ENCODE assay signal across 9 cellular contexts in the genomic region with DNA sequence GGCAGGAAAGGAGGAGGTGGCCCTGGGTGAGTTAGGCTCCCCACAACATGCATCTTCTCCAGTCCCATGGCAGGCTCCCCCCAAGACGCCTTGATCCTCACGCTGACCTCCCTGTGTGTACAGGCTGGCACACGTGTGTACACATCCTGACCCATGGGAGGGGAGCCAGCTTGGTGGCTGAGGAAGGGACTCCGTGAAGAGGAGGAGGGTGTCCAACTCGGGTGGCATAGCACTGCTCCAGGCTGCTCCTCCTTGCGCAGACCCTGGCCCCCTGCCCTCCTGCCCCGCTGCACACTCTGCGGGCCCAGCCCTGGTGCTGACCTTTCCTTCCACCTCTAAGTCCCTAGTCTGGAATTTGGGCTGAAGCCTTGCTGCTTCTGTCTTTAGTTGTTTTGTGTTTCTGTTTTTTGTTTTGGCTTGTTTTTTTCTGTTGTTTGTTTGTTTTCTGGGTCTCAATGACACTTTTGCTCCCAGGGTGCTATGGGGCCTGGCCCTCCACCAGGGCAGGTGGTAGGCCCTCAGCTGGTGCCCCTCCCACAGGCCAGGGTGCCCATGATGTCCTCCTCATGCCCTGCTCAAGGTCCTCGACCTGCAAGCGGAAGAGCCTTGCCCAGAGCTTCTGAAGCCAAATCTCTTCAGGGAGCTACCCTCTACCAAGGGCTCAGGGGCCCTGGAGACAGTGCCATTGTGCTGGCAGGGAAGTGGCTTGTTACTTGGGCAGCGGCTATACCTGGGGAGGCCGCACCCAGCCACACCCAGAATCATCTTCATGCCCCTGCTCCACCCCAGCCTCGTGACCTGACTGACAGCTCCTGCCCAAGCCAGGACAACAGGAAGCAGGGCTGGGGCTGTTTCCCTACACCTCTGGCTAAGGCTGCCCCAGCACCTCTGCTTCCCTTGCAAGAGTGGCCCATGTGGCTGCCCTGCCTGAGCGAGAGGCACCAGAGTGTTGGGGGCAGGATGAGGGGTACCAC. TPM values are rescaled to one million over a fixed set of nuclear protein-coding genes. Genes with fewer than 3 reads are reported as not detected.
DNase-seq lines count a peak whose midpoint lies in the region; TF ChIP-seq lines count a peak whose summit lies in the region.
"Had no signal": no experiment of that assay in that cellular context is flagged by ENCODE, and none has a peak within 500 bp of the region (broad histone marks: within the 10 kb centered on the region; RNA-seq: fewer than 3 reads in every experiment).

No MANE protein-coding gene starts in this region.

- peak overlapping the region in 2 of 3 donors; percentile 46 to 79 for H3K4me3 ChIP-seq in breast epithelium
- no peak overlapping the region for H3K4me3 ChIP-seq in tibial artery
- H3K4me3 ChIP-seq: gastrocnemius medialis had no signal

- no peaks in the 10 kb centered on the region for H3K9me3 Mint-ChIP-seq in mesothelial cell of epicardium
- H3K9me3 Mint-ChIP-seq in immature natural killer cell: no peaks in the 10 kb centered on the region

- H3K9me3 ChIP-seq in breast epithelium (no peaks in the 10 kb centered on the region), tibial artery (no peaks in the 10 kb centered on the region)
- H3K9me3 ChIP-seq: gastrocnemius medialis had no signal

- H3K36me3 Mint-ChIP-seq in mesothelial cell of epicardium: peaks cover 5% of the 10 kb centered on the region
- H3K36me3 Mint-ChIP-seq in immature natural killer cell: no peaks in the 10 kb centered on the region

- peaks cover 75% of the 10 kb centered on the region for H3K4me1 Mint-ChIP-seq in mesothelial cell of epicardium
- H3K4me1 Mint-ChIP-seq in immature natural killer cell: peaks cover 5 to 7% of the 10 kb centered on the region in 2 donors

- H3K27ac Mint-ChIP-seq in mesothelial cell of epicardium (peak overlapping the region; percentile 97), immature natural killer cell (no peak overlapping the region)

- TF ChIP-seq CTCF in breast epithelium (IDR thresholded peaks at IDR 0.05) (no peak), mesothelial cell of epicardium (IDR thresholded peaks at IDR 0.05; ENCODE audit: unreplicated experiment) (no peak), tibial artery (IDR thresholded peaks at IDR 0.05) (no peak)

- no peaks in the 10 kb centered on the region for H3K27me3 ChIP-seq in breast epithelium
- no peaks in the 10 kb centered on the region for H3K27me3 ChIP-seq in tibial artery

- intact Hi-C loops in breast epithelium (cut with DNase I; ENCODE audit: low total_unique reads) (no loop called here), tibial artery (cut with DNase I; ENCODE audit: low total_unique reads) (loop anchor here (5.0 kb wide), 1 partner anchor 146 kb away; a partner anchor contains a TSS)

- no peak for TF ChIP-seq POLR2A in breast epithelium (IDR thresholded peaks at IDR 0.05)

- H3K36me3 ChIP-seq in breast epithelium (no peaks in the 10 kb centered on the region), tibial artery (no peaks in the 10 kb centered on the region)
- H3K36me3 ChIP-seq: gastrocnemius medialis had no signal

- DNase-seq in NCI-H510A treated with DMSO at 0.1 percent for 48 hours (lab: John Stamatoyannopoulos, UW) (peak; percentile 83), breast epithelium (ENCODE audit: low spot score in 2 of 2) (peak in 1 of 2 donors; percentile 75), mesothelial cell of epicardium (ENCODE audit: low spot score in 2 of 2, unreplicated experiment in 2 of 2) (no peak), tibial artery (no peak), HCEC 1CT (no peak), immature natural killer cell (no peak), iPS-NIHi11 (ENCODE audit: low spot score) (no peak)
- DNase-seq: gastrocnemius medialis; stimulated activated naive CD4-positive, alpha-beta T cell had no signal

- H3K4me3 Mint-ChIP-seq in mesothelial cell of epicardium (peak overlapping the region; percentile 89), immature natural killer cell (no peak overlapping the region)

- H3K4me1 ChIP-seq in breast epithelium (peaks cover 17 to 48% of the 10 kb centered on the region in 2 donors), tibial artery (peaks cover 0 to 73% (median 33%) of the 10 kb centered on the region in 4 donors)

- H3K27ac ChIP-seq in breast epithelium (peak overlapping the region; percentile 93 to 96), tibial artery (peak overlapping the region; percentile 38 to 73)

- H3K27me3 Mint-ChIP-seq in mesothelial cell of epicardium (ENCODE audit: low read depth): no peaks in the 10 kb centered on the region
- peaks cover 11 to 17% (median 16%) of the 10 kb centered on the region in 3 donors for H3K27me3 Mint-ChIP-seq in immature natural killer cell (ENCODE audit: low read depth in 3 of 3)

RNA-seq across cellular contexts. Expression of a gene that starts 5.1 kb away (rescaled TPM):
- total RNA-seq in breast epithelium (10 to 100 TPM in 1 of 3 donors, 1 to 10 TPM in 1, under 1 TPM in 1; 0.32 to 25.3 (median 7.9) TPM), mesothelial cell of epicardium (98.9 to 115 TPM (median 106 TPM) in 3 replicates)
- polyA plus RNA-seq in immature natural killer cell: 1 to 10 TPM in 1 of 3 donors, not detected in 2; 3.0 TPM

Comparison
In these comparisons a context has a peak if more than half of its experiments do, and no peak if none do; other contexts are left out.
1. H3K4me3 ChIP-seq: peak in breast epithelium (2 of 3); none in tibial artery (0 of 2).